ENCODE assay signal across 8 cellular contexts in the genomic region with DNA sequence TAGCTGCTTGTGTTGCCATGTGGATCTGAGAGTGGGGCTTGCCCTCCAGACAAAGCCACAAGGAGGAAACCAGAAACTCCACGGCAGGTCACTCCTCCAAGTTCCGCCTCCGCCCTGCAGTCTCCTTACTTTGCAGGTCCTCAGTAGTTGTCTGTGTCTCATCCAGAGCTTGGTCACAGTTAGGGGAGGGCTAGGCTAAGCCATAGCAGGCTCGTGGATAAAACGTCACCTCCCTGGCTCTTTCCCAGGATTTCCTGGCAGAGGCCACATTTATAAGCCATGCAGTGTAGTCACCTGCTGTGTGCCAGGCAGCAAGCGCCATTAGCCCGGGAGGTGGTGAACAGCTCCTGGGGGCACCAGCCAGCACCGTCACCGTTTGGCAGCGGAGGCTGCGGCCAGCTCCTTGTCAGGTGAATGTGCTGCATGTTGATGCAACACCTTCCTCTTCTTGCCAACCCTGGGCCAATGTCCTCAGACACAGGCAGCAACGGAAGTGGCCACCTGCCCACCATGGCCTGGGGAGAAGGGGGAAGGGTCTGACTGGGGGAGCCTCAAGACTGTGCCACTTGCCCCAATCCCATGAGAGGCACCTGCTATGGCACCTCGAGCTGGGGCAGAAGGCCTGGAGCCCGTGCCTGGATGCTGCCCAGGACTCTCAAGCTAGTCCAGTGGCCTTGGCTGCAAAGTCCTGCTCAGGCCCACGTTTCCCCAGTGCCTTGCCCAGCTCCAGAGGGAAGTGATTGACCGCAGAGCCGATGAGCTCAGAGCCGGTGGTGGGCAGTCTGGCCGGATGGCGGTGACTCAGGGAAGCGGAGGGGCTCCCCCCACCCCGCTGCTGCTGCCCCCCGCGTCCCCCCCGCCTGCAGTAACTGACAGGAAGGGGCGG. TPM values are rescaled to one million over a fixed set of nuclear protein-coding genes. Genes with fewer than 3 reads are reported as not detected.
DNase-seq lines count a peak whose midpoint lies in the region; ATAC-seq and TF ChIP-seq lines count a peak whose summit lies in the region.

No MANE protein-coding gene starts in this region.

- H3K4me1 Mint-ChIP-seq in activated CD8-positive, alpha-beta T cell treated with anti-CD3 and anti-CD28 coated beads, Interleukin-2, amount 10 ng/mL, durations not matched to agents 7 days and 5 days (ENCODE audit: low read depth), result peaks cover 55% of the 10 kb centered on the region

- intact Hi-C loops in esophagus squamous epithelium (cut with DNase I), result no loop called here
- intact Hi-C loops in posterior vena cava (cut with DNase I), result no loop called here

- 5 to 14% methylated on average over 5 of the region's 26 CpGs for WGBS in esophagus squamous epithelium, 2 donors

- TF ChIP-seq CTCF in GM20000 (IDR thresholded peaks at IDR 0.05; ENCODE audit: extremely low read depth, missing control alignments), result no peak
- TF ChIP-seq CTCF in esophagus squamous epithelium (IDR thresholded peaks at IDR 0.05), result peak in 1 of 6 experiments; percentile 2

- peaks cover 28% of the 10 kb centered on the region for H3K27me3 Mint-ChIP-seq in activated CD8-positive, alpha-beta T cell treated with anti-CD3 and anti-CD28 coated beads, Interleukin-2, amount 10 ng/mL, durations not matched to agents 7 days and 5 days (ENCODE audit: low read depth)

- TF ChIP-seq POLR2A in esophagus squamous epithelium (IDR thresholded peaks at IDR 0.05), result no peak

- peak; percentile 75 for ATAC-seq in activated CD8-positive, alpha-beta T cell treated with anti-CD3 and anti-CD28 coated beads, Interleukin-2, amount 10 ng/mL, durations not matched to agents 7 days and 5 days
- ATAC-seq in GM21367 (IDR thresholded peaks at IDR 0.05; ENCODE audit: unreplicated experiment), result no peak
- ATAC-seq in GM21526 (IDR thresholded peaks at IDR 0.05; ENCODE audit: low FRiP score, unreplicated experiment), result no peak

- no peaks in the 10 kb centered on the region for H3K36me3 Mint-ChIP-seq in activated CD8-positive, alpha-beta T cell treated with anti-CD3 and anti-CD28 coated beads, Interleukin-2, amount 10 ng/mL, durations not matched to agents 7 days and 5 days (ENCODE audit: low read depth)

- DNase-seq in GM20000 (ENCODE audit: low spot score), result peak; percentile 75
- peak; percentile 66 for DNase-seq in NCI-H2107 (lab: John Stamatoyannopoulos, UW)
- peak; percentile 77 for DNase-seq in activated CD8-positive, alpha-beta T cell treated with anti-CD3 and anti-CD28 coated beads, Interleukin-2, amount 10 ng/mL, durations not matched to agents 7 days and 5 days
- no peak for DNase-seq in esophagus squamous epithelium (lab: John Stamatoyannopoulos, UW)
- peak; percentile 94 for DNase-seq in posterior vena cava (ENCODE audit: low spot score)
- DNase-seq in 8988T, result no peak

- no peaks in the 10 kb centered on the region for H3K9me3 Mint-ChIP-seq in activated CD8-positive, alpha-beta T cell treated with anti-CD3 and anti-CD28 coated beads, Interleukin-2, amount 10 ng/mL, durations not matched to agents 7 days and 5 days (ENCODE audit: insufficient read depth)

- no peaks in the 10 kb centered on the region for H3K36me3 ChIP-seq in esophagus squamous epithelium

- CTCF ChIA-PET in activated CD8-positive, alpha-beta T cell treated with anti-CD3 and anti-CD28 coated beads, Interleukin-2, amount 10 ng/mL, durations not matched to agents 7 days and 5 days (lab: Charles Lee), result interaction anchor here (0.6 to 2.3 kb wide), 8 partner anchors 11 to 193 kb away, joined by 3 to 30 read pairs (median 4); no protein-coding TSS in a partner anchor

- H3K9me3 ChIP-seq in esophagus squamous epithelium, result no peaks in the 10 kb centered on the region

- peak overlapping the region in 2 of 4 donors; percentile 2 to 30 for H3K4me3 ChIP-seq in esophagus squamous epithelium

- H3K27me3 ChIP-seq in esophagus squamous epithelium, result peaks cover 0 to 87% (median 0%) of the 10 kb centered on the region in 4 donors

- peaks cover 37 to 81% (median 41%) of the 10 kb centered on the region in 3 donors for H3K4me1 ChIP-seq in esophagus squamous epithelium

- peak overlapping the region; percentile 38 to 83 (median 58) for H3K27ac ChIP-seq in esophagus squamous epithelium

- POLR2A ChIA-PET in activated CD8-positive, alpha-beta T cell treated with anti-CD3 and anti-CD28 coated beads, Interleukin-2, amount 10 ng/mL, durations not matched to agents 7 days and 5 days (lab: Charles Lee), result interaction anchor here (1.1 to 1.9 kb wide), 7 partner anchors 14 to 192 kb away, joined by 3 to 10 read pairs (median 5); partner anchors contain the start of gene SLCO4A1

- peak overlapping the region; percentile 87 for H3K27ac Mint-ChIP-seq in activated CD8-positive, alpha-beta T cell treated with anti-CD3 and anti-CD28 coated beads, Interleukin-2, amount 10 ng/mL, durations not matched to agents 7 days and 5 days

- H3K4me3 Mint-ChIP-seq in activated CD8-positive, alpha-beta T cell treated with anti-CD3 and anti-CD28 coated beads, Interleukin-2, amount 10 ng/mL, durations not matched to agents 7 days and 5 days, result peak overlapping the region; percentile 56

RNA-seq across cellular contexts. Expression of gene SLCO4A1, which starts 39.0 kb away (rescaled TPM):
- total RNA-seq in activated CD8-positive, alpha-beta T cell treated with anti-CD3 and anti-CD28 coated beads, Interleukin-2, amount 10 ng/mL, durations not matched to agents 7 days and 5 days, result 10 to 100 TPM; 79.4 to 79.9 TPM
- total RNA-seq in esophagus squamous epithelium (10 to 100 TPM in 3 of 4 donors, 1 to 10 TPM in 1; 6.7 to 22.1 (median 14.4) TPM), posterior vena cava (10 to 100 TPM; 14.7 to 15.2 TPM)

Comparison
In these comparisons a context has a peak if more than half of its experiments do, and no peak if none do; other contexts are left out.
1. DNase-seq: peak in GM20000 (single experiment), NCI-H2107 (single experiment), activated CD8-positive, alpha-beta T cell treated with anti-CD3 and anti-CD28 coated beads, Interleukin-2, amount 10 ng/mL, durations not matched to agents 7 days and 5 days (single experiment) and posterior vena cava (single experiment); none in esophagus squamous epithelium (single experiment) and 8988T (single experiment).